In genomic region chr11:88301478-88302140, GRCh38 we compare ENCODE assay signal across 9 cellular contexts. TPM values are rescaled to one million over a fixed set of nuclear protein-coding genes. Genes with fewer than 3 reads are reported as not detected.
DNase-seq lines count a peak whose midpoint lies in the region; ATAC-seq and TF ChIP-seq lines count a peak whose summit lies in the region.
"Had no signal": no experiment of that assay in that cellular context is flagged by ENCODE, and none has a peak within 500 bp of the region (broad histone marks: within the 10 kb centered on the region; RNA-seq: fewer than 3 reads in every experiment).

No MANE protein-coding gene starts in this region.

- peak; percentile 53 for ATAC-seq in GM18502 (IDR thresholded peaks at IDR 0.05; ENCODE audit: poor library complexity, unreplicated experiment)
- peak; percentile 56 for ATAC-seq in GM21526 (IDR thresholded peaks at IDR 0.05; ENCODE audit: low FRiP score, unreplicated experiment)
- ATAC-seq in HG03558 (IDR thresholded peaks at IDR 0.05; ENCODE audit: extremely low read depth, unreplicated experiment), result peak; percentile 23
- peak; percentile 34 for ATAC-seq in mucosa of descending colon

- H3K9me3 ChIP-seq in mucosa of descending colon, result no peaks in the 10 kb centered on the region

- no peak for TF ChIP-seq CTCF in mucosa of descending colon (IDR thresholded peaks at IDR 0.05)

- H3K36me3 ChIP-seq in mucosa of descending colon (ENCODE audit: low read depth), result no peaks in the 10 kb centered on the region

- no peak for DNase-seq in mucosa of descending colon
- DNase-seq in DMS53 (lab: John Stamatoyannopoulos, UW), result no peak
- no peak for DNase-seq in NCI-H187 treated with DMSO at 0.1 percent for 48 hours (lab: John Stamatoyannopoulos, UW)
- DNase-seq in NCI-H128 (lab: John Stamatoyannopoulos, UW; ENCODE audit: unreplicated experiment), result no peak
- no peak for DNase-seq in Kasumi-1 (lab: John Stamatoyannopoulos, UW)
- DNase-seq: midbrain had no signal

- intact Hi-C loops in mucosa of descending colon (cut with DNase I, micrococcal nuclease), result no loop called here

- no peak overlapping the region for H3K4me3 ChIP-seq in mucosa of descending colon

- H3K4me1 ChIP-seq in mucosa of descending colon (ENCODE audit: low read depth), result no peaks in the 10 kb centered on the region

RNA-seq across cellular contexts. Expression of gene CTSC, which starts 35.9 kb away (rescaled TPM):
- total RNA-seq in mucosa of descending colon, result 100 to 1,000 TPM in 1 of 3 donors, 10 to 100 TPM in 2; 74.7 to 131 (median 82.3) TPM
